10 cellular contexts compared by ENCODE assay signal in genomic region chr12:6701078-6701768, GRCh38. TPM values are rescaled to one million over a fixed set of nuclear protein-coding genes. Genes with fewer than 3 reads are reported as not detected.
A peak's percentile ranks its signal among the peaks of the same experiment; 100 is the strongest.
DNase-seq lines count a peak whose midpoint lies in the region; ATAC-seq and TF ChIP-seq lines count a peak whose summit lies in the region.
"Had no signal": no experiment of that assay in that cellular context is flagged by ENCODE, and none has a peak within 500 bp of the region (broad histone marks: within the 10 kb centered on the region; RNA-seq: fewer than 3 reads in every experiment).

No MANE protein-coding gene starts in this region.

- DNase-seq in activated CD4-positive, alpha-beta T cell treated with anti-CD3 and anti-CD28 coated beads for 36 hours = no peak
- no peak for DNase-seq in activated CD4-positive, alpha-beta T cell treated with anti-CD3 and anti-CD28 coated beads, Interleukin-2, amount 50 U/mL, for 48 hours
- no peak for DNase-seq in activated CD4-positive, alpha-beta memory T cell treated with anti-CD3 and anti-CD28 coated beads, Interleukin-2, amount 10 ng/mL, durations not matched to agents 7 days and 5 days
- no peak for DNase-seq in hepatocyte (ENCODE audit: low spot score)
- DNase-seq in NK-92 treated with Interleukin-12 subunit alpha and Interleukin-12 subunit beta, amount 100 ng/mL, for 24 hours (lab: John Stamatoyannopoulos, UW) = no peak
- DNase-seq: AML-193, KG1 had no signal

- H3K4me1 Mint-ChIP-seq in activated CD4-positive, alpha-beta T cell treated with anti-CD3 and anti-CD28 coated beads for 36 hours = peaks cover 10% of the 10 kb centered on the region
- H3K4me1 Mint-ChIP-seq in activated CD4-positive, alpha-beta memory T cell treated with anti-CD3 and anti-CD28 coated beads, Interleukin-2, amount 10 ng/mL, durations not matched to agents 7 days and 5 days = peaks cover 22% of the 10 kb centered on the region
- H3K4me1 Mint-ChIP-seq in stimulated activated memory B cell treated with anti-CD40 and anti-IgM and Interleukin-4, amounts not matched to agents 10 μg/mL and 1 μg/mL and 100 μg/mL, for 72 hours = peaks cover 41% of the 10 kb centered on the region

- no peaks in the 10 kb centered on the region for H3K79me2 ChIP-seq in hepatocyte

- 24% methylated on average over 13 of the region's 13 CpGs for WGBS in hepatocyte (ENCODE audit: low lambda C conversion rate, missing lambda C conversion rate)

- peaks cover 47% of the 10 kb centered on the region for H3K27me3 Mint-ChIP-seq in activated CD4-positive, alpha-beta T cell treated with anti-CD3 and anti-CD28 coated beads for 36 hours
- peaks cover 64% of the 10 kb centered on the region for H3K27me3 Mint-ChIP-seq in activated CD4-positive, alpha-beta memory T cell treated with anti-CD3 and anti-CD28 coated beads, Interleukin-2, amount 10 ng/mL, durations not matched to agents 7 days and 5 days
- peaks cover 65% of the 10 kb centered on the region for H3K27me3 Mint-ChIP-seq in stimulated activated memory B cell treated with anti-CD40 and anti-IgM and Interleukin-4, amounts not matched to agents 10 μg/mL and 1 μg/mL and 100 μg/mL, for 72 hours

- intact Hi-C loops in activated CD4-positive, alpha-beta T cell treated with anti-CD3 and anti-CD28 coated beads for 36 hours (cut with DNase I, micrococcal nuclease) = no loop called here

- no peaks in the 10 kb centered on the region for H3K36me3 ChIP-seq in hepatocyte (replicated peaks; ENCODE audit: insufficient read depth, low read depth)

- peak overlapping the region; percentile 58 for H3K4me3 Mint-ChIP-seq in activated CD4-positive, alpha-beta T cell treated with anti-CD3 and anti-CD28 coated beads for 36 hours
- H3K4me3 Mint-ChIP-seq in activated CD4-positive, alpha-beta memory T cell treated with anti-CD3 and anti-CD28 coated beads, Interleukin-2, amount 10 ng/mL, durations not matched to agents 7 days and 5 days = peak overlapping the region; percentile 46
- peak overlapping the region; percentile 63 for H3K4me3 Mint-ChIP-seq in stimulated activated memory B cell treated with anti-CD40 and anti-IgM and Interleukin-4, amounts not matched to agents 10 μg/mL and 1 μg/mL and 100 μg/mL, for 72 hours

- H3K9me3 Mint-ChIP-seq in activated CD4-positive, alpha-beta T cell treated with anti-CD3 and anti-CD28 coated beads for 36 hours (ENCODE audit: low read depth) = no peaks in the 10 kb centered on the region
- no peaks in the 10 kb centered on the region for H3K9me3 Mint-ChIP-seq in activated CD4-positive, alpha-beta memory T cell treated with anti-CD3 and anti-CD28 coated beads, Interleukin-2, amount 10 ng/mL, durations not matched to agents 7 days and 5 days
- H3K9me3 Mint-ChIP-seq in stimulated activated memory B cell treated with anti-CD40 and anti-IgM and Interleukin-4, amounts not matched to agents 10 μg/mL and 1 μg/mL and 100 μg/mL, for 72 hours = peaks cover 3% of the 10 kb centered on the region

- no peak overlapping the region for H3K27ac ChIP-seq in hepatocyte

- peaks cover 73% of the 10 kb centered on the region for H3K27me3 ChIP-seq in hepatocyte

- peak overlapping the region; percentile 63 for H2AFZ ChIP-seq in hepatocyte

- H3K4me2 ChIP-seq in hepatocyte = peak overlapping the region; percentile 96

- no peaks in the 10 kb centered on the region for H4K20me1 ChIP-seq in hepatocyte (ENCODE audit: insufficient read depth, poor library complexity, severe bottlenecking)

- H3K9me3 ChIP-seq in hepatocyte (ENCODE audit: low read depth) = no peaks in the 10 kb centered on the region

- POLR2A ChIA-PET in activated CD4-positive, alpha-beta T cell treated with anti-CD3 and anti-CD28 coated beads for 36 hours (lab: Charles Lee) = no interaction called here
- POLR2A ChIA-PET in activated CD4-positive, alpha-beta memory T cell treated with anti-CD3 and anti-CD28 coated beads, Interleukin-2, amount 10 ng/mL, durations not matched to agents 7 days and 5 days (lab: Charles Lee) = no interaction called here

- H3K4me3 ChIP-seq in hepatocyte = peak overlapping the region; percentile 36

- no peaks in the 10 kb centered on the region for H3K36me3 Mint-ChIP-seq in activated CD4-positive, alpha-beta T cell treated with anti-CD3 and anti-CD28 coated beads for 36 hours (ENCODE audit: low read depth)
- no peaks in the 10 kb centered on the region for H3K36me3 Mint-ChIP-seq in activated CD4-positive, alpha-beta memory T cell treated with anti-CD3 and anti-CD28 coated beads, Interleukin-2, amount 10 ng/mL, durations not matched to agents 7 days and 5 days (ENCODE audit: low read depth)
- peaks cover 6% of the 10 kb centered on the region for H3K36me3 Mint-ChIP-seq in stimulated activated memory B cell treated with anti-CD40 and anti-IgM and Interleukin-4, amounts not matched to agents 10 μg/mL and 1 μg/mL and 100 μg/mL, for 72 hours

- peaks cover 10% of the 10 kb centered on the region for H3K4me1 ChIP-seq in hepatocyte (ENCODE audit: insufficient read depth)

- H3K9me2 ChIP-seq in hepatocyte (replicated peaks; ENCODE audit: insufficient read depth) = no peaks in the 10 kb centered on the region

- CTCF ChIA-PET in activated CD4-positive, alpha-beta T cell treated with anti-CD3 and anti-CD28 coated beads for 36 hours (lab: Charles Lee) = interaction anchor here (0.8 kb wide), 1 partner anchor 443 kb away, joined by 3 read pairs; no protein-coding TSS in a partner anchor
- CTCF ChIA-PET in activated CD4-positive, alpha-beta memory T cell treated with anti-CD3 and anti-CD28 coated beads, Interleukin-2, amount 10 ng/mL, durations not matched to agents 7 days and 5 days (lab: Charles Lee) = no interaction called here

- H3K27ac Mint-ChIP-seq in activated CD4-positive, alpha-beta T cell treated with anti-CD3 and anti-CD28 coated beads for 36 hours = no peak overlapping the region
- H3K27ac Mint-ChIP-seq in activated CD4-positive, alpha-beta memory T cell treated with anti-CD3 and anti-CD28 coated beads, Interleukin-2, amount 10 ng/mL, durations not matched to agents 7 days and 5 days = no peak overlapping the region
- H3K27ac Mint-ChIP-seq in stimulated activated memory B cell treated with anti-CD40 and anti-IgM and Interleukin-4, amounts not matched to agents 10 μg/mL and 1 μg/mL and 100 μg/mL, for 72 hours = no peak overlapping the region

- no peak for TF ChIP-seq CTCF in hepatocyte (IDR thresholded peaks at IDR 0.05; ENCODE audit: poor library complexity)

- no peak for ATAC-seq in activated CD4-positive, alpha-beta T cell treated with anti-CD3 and anti-CD28 coated beads for 36 hours
- no peak for ATAC-seq in stimulated activated memory B cell treated with anti-CD40 and anti-IgM and Interleukin-4, amounts not matched to agents 10 μg/mL and 1 μg/mL and 100 μg/mL, for 72 hours
- ATAC-seq in GM18498 (IDR thresholded peaks at IDR 0.05; ENCODE audit: unreplicated experiment) (no peak), GM18909 (IDR thresholded peaks at IDR 0.05; ENCODE audit: poor library complexity, unreplicated experiment) (no peak)

RNA-seq across cellular contexts. Expression of gene PIANP, which starts 0.6 kb away (rescaled TPM):
- total RNA-seq in activated CD4-positive, alpha-beta T cell treated with anti-CD3 and anti-CD28 coated beads for 36 hours = under 1 TPM; 0.32 to 0.93 TPM
- not detected for total RNA-seq in activated CD4-positive, alpha-beta memory T cell treated with anti-CD3 and anti-CD28 coated beads, Interleukin-2, amount 10 ng/mL, durations not matched to agents 7 days and 5 days
- total RNA-seq in hepatocyte = 0.16 and 0.17 TPM in 2 replicates
- 0.95 and 1.0 TPM in 2 replicates for polyA plus RNA-seq in hepatocyte

RNA-seq across cellular contexts. Expression of gene ZNF384, which starts 12.0 kb away (rescaled TPM):
- 10 to 100 TPM; 61.4 to 79.0 TPM for total RNA-seq in activated CD4-positive, alpha-beta T cell treated with anti-CD3 and anti-CD28 coated beads for 36 hours
- total RNA-seq in activated CD4-positive, alpha-beta memory T cell treated with anti-CD3 and anti-CD28 coated beads, Interleukin-2, amount 10 ng/mL, durations not matched to agents 7 days and 5 days = 10 to 100 TPM; 69.5 to 78.1 TPM
- total RNA-seq in hepatocyte = 33.8 and 34.5 TPM in 2 replicates
- 35.8 and 41.8 TPM in 2 replicates for polyA plus RNA-seq in hepatocyte

RNA-seq across cellular contexts. Expression of gene COPS7A, which starts 22.6 kb away (rescaled TPM):
- total RNA-seq in activated CD4-positive, alpha-beta T cell treated with anti-CD3 and anti-CD28 coated beads for 36 hours = 10 to 100 TPM; 38.3 to 41.6 TPM
- total RNA-seq in activated CD4-positive, alpha-beta memory T cell treated with anti-CD3 and anti-CD28 coated beads, Interleukin-2, amount 10 ng/mL, durations not matched to agents 7 days and 5 days = 10 to 100 TPM; 28.4 to 29.0 TPM
- total RNA-seq in hepatocyte = 46.9 and 56.7 TPM in 2 replicates
- polyA plus RNA-seq in hepatocyte = 65.2 and 73.6 TPM in 2 replicates

RNA-seq across cellular contexts. Expression of gene ING4, which starts 38.3 kb away (rescaled TPM):
- 10 to 100 TPM; 14.9 to 17.6 TPM for total RNA-seq in activated CD4-positive, alpha-beta T cell treated with anti-CD3 and anti-CD28 coated beads for 36 hours
- 10 to 100 TPM; 32.2 to 33.8 TPM for total RNA-seq in activated CD4-positive, alpha-beta memory T cell treated with anti-CD3 and anti-CD28 coated beads, Interleukin-2, amount 10 ng/mL, durations not matched to agents 7 days and 5 days
- total RNA-seq in hepatocyte = 35.7 and 39.7 TPM in 2 replicates
- 38.9 and 42.9 TPM in 2 replicates for polyA plus RNA-seq in hepatocyte

RNA-seq across cellular contexts. Expression of gene MLF2, which starts 51.7 kb away (rescaled TPM):
- 100 to 1,000 TPM; 142 to 144 TPM for total RNA-seq in activated CD4-positive, alpha-beta T cell treated with anti-CD3 and anti-CD28 coated beads for 36 hours
- total RNA-seq in activated CD4-positive, alpha-beta memory T cell treated with anti-CD3 and anti-CD28 coated beads, Interleukin-2, amount 10 ng/mL, durations not matched to agents 7 days and 5 days = 100 to 1,000 TPM; 101 to 108 TPM
- 210 and 241 TPM in 2 replicates for total RNA-seq in hepatocyte
- polyA plus RNA-seq in hepatocyte = 508 and 535 TPM in 2 replicates
